ENCODE assay signal across 23 cellular contexts in genomic region chr1:217453816-217454215, GRCh38.
A peak's percentile ranks its signal among the peaks of the same experiment; 100 is the strongest.
DNase-seq lines count a peak whose midpoint lies in the region; ATAC-seq and TF ChIP-seq lines count a peak whose summit lies in the region.
"Had no signal": no experiment of that assay in that cellular context is flagged by ENCODE, and none has a peak within 500 bp of the region (broad histone marks: within the 10 kb centered on the region; RNA-seq: fewer than 3 reads in every experiment).

No MANE protein-coding gene starts in this region.

- no peaks in the 10 kb centered on the region for H3K27me3 ChIP-seq in mesenchymal stem cell (ENCODE audit: control insufficient read depth in 1 of 2, insufficient read depth in 1 of 2, low read length in 2 of 2)
- H3K27me3 ChIP-seq: breast epithelium, MG63, pancreas, sigmoid colon, upper lobe of right lung had no signal

- no peak overlapping the region for H3K4ac ChIP-seq in mesenchymal stem cell (ENCODE audit: low read depth in 1 of 2, low read length in 2 of 2)

- H3K4me1 ChIP-seq in mesenchymal stem cell (ENCODE audit: control insufficient read depth, insufficient read depth, low read depth, low read length) = no peaks in the 10 kb centered on the region
- H3K4me1 ChIP-seq: breast epithelium, pancreas, sigmoid colon, upper lobe of right lung had no signal

- H2BK5ac ChIP-seq in mesenchymal stem cell (ENCODE audit: low read depth, low read length, poor library complexity, severe bottlenecking) = no peak overlapping the region

- H3K9me3 Mint-ChIP-seq in T-helper 2 cell treated with Interferon-gamma antibody and Interleukin-4, amounts not matched to agents 5 μg/mL and 100 μg/mL, for 36 hours = no peaks in the 10 kb centered on the region
- H3K9me3 Mint-ChIP-seq: activated CD8-positive, alpha-beta T cell treated with anti-CD3 and anti-CD28 coated beads for 36 hours; memory B cell; nephron had no signal

- DNase-seq in CMK (ENCODE audit: low read depth) = peak; percentile 12
- DNase-seq in globus pallidus (ENCODE audit: low spot score) = peak; percentile 3
- peak; percentile 23 for DNase-seq in mesenchymal stem cell
- DNase-seq in DMS79 treated with DMSO at 0.1 percent for 48 hours (lab: John Stamatoyannopoulos, UW) = no peak
- no peak for DNase-seq in T-helper 2 cell treated with Interferon-gamma antibody and Interleukin-4, amounts not matched to agents 5 μg/mL and 100 μg/mL, for 36 hours (ENCODE audit: low spot score)
- no peak for DNase-seq in D341Med (ENCODE audit: low spot score)
- DNase-seq: activated CD4-positive, CD25-positive, alpha-beta regulatory T cell treated with anti-CD3 and anti-CD28 coated beads, Interleukin-2, amount 50 U/mL, for 72 hours; activated CD8-positive, alpha-beta T cell treated with anti-CD3 and anti-CD28 coated beads for 36 hours; activated effector memory CD4-positive, alpha-beta T cell treated with anti-CD3 and anti-CD28 coated beads, Interleukin-2, amount 50 U/mL, for 16 hours; activated T-cell treated with anti-CD3 and anti-CD28 coated beads for 4 hours; dermis blood vessel endothelial cell; H7; kidney glomerular epithelial cell; MG63; sigmoid colon; T-helper 9 cell; upper lobe of right lung had no signal

- H3K36me3 Mint-ChIP-seq in T-helper 2 cell treated with Interferon-gamma antibody and Interleukin-4, amounts not matched to agents 5 μg/mL and 100 μg/mL, for 36 hours (ENCODE audit: low read depth) = no peaks in the 10 kb centered on the region

- no peak overlapping the region for H2BK120ac ChIP-seq in mesenchymal stem cell (ENCODE audit: low read depth, low read length)

- no peaks in the 10 kb centered on the region for H3K9me3 ChIP-seq in mesenchymal stem cell (ENCODE audit: control insufficient read depth, low read length)
- H3K9me3 ChIP-seq: breast epithelium, MG63, pancreas, sigmoid colon, upper lobe of right lung had no signal

- H3K23ac ChIP-seq in mesenchymal stem cell (ENCODE audit: low read length in 2 of 2) = no peak overlapping the region

- no peak overlapping the region for H2AFZ ChIP-seq in mesenchymal stem cell (ENCODE audit: low read depth, low read length)

- peak overlapping the region in 1 of 2 experiments; percentile 2 for H3K18ac ChIP-seq in mesenchymal stem cell (ENCODE audit: low read depth in 1 of 2, low read length in 2 of 2)

- no peak overlapping the region for H3K9ac ChIP-seq in mesenchymal stem cell (ENCODE audit: low read length)

- no peak overlapping the region for H2BK15ac ChIP-seq in mesenchymal stem cell (ENCODE audit: low read depth, poor library complexity, severe bottlenecking)

- no peaks in the 10 kb centered on the region for H3K27me3 Mint-ChIP-seq in T-helper 2 cell treated with Interferon-gamma antibody and Interleukin-4, amounts not matched to agents 5 μg/mL and 100 μg/mL, for 36 hours (ENCODE audit: low read depth)
- H3K27me3 Mint-ChIP-seq: activated CD8-positive, alpha-beta T cell treated with anti-CD3 and anti-CD28 coated beads for 36 hours; memory B cell had no signal

- H2BK12ac ChIP-seq in mesenchymal stem cell (ENCODE audit: low read length in 2 of 2) = no peak overlapping the region

- no peak overlapping the region for H3K4me3 ChIP-seq in mesenchymal stem cell (ENCODE audit: insufficient read depth in 1 of 2, low read depth in 1 of 2, low read length in 2 of 2)
- H3K4me3 ChIP-seq: breast epithelium, MG63, pancreas, sigmoid colon, upper lobe of right lung had no signal

- H3K27ac ChIP-seq in mesenchymal stem cell (ENCODE audit: low read length, poor library complexity, severe bottlenecking) = no peak overlapping the region
- H3K27ac ChIP-seq: breast epithelium, sigmoid colon, upper lobe of right lung had no signal

- H3K14ac ChIP-seq in mesenchymal stem cell (ENCODE audit: low read length in 2 of 2) = no peak overlapping the region

- ATAC-seq in SK-N-SH treated with all-trans-retinoic acid at 6 μM for 48 hours (peak; percentile 79), HG03108 (IDR thresholded peaks at IDR 0.05; ENCODE audit: unreplicated experiment) (no peak)
- ATAC-seq: activated CD8-positive, alpha-beta T cell treated with anti-CD3 and anti-CD28 coated beads for 36 hours; upper lobe of right lung had no signal

- H3K4me1 Mint-ChIP-seq in T-helper 2 cell treated with Interferon-gamma antibody and Interleukin-4, amounts not matched to agents 5 μg/mL and 100 μg/mL, for 36 hours (ENCODE audit: low read depth) = no peaks in the 10 kb centered on the region
- H3K4me1 Mint-ChIP-seq: nephron had no signal

- peaks cover 6 to 24% of the 10 kb centered on the region in 2 experiments for H3K36me3 ChIP-seq in mesenchymal stem cell (ENCODE audit: control insufficient read depth in 1 of 2, insufficient read depth in 2 of 2, low read depth in 1 of 2, low read length in 2 of 2)
- H3K36me3 ChIP-seq: breast epithelium, pancreas had no signal

- peaks cover 1% of the 10 kb centered on the region for H3K79me1 ChIP-seq in mesenchymal stem cell (replicated peaks; ENCODE audit: low read length, poor library complexity, severe bottlenecking)

- H4K8ac ChIP-seq in mesenchymal stem cell (ENCODE audit: low read length) = no peak overlapping the region

- H3K27ac Mint-ChIP-seq in T-helper 2 cell treated with Interferon-gamma antibody and Interleukin-4, amounts not matched to agents 5 μg/mL and 100 μg/mL, for 36 hours = no peak overlapping the region
- H3K27ac Mint-ChIP-seq: activated CD8-positive, alpha-beta T cell treated with anti-CD3 and anti-CD28 coated beads for 36 hours; memory B cell; nephron had no signal

- no peak overlapping the region for H4K91ac ChIP-seq in mesenchymal stem cell (ENCODE audit: low read length)

- no peak overlapping the region for H3K4me3 Mint-ChIP-seq in T-helper 2 cell treated with Interferon-gamma antibody and Interleukin-4, amounts not matched to agents 5 μg/mL and 100 μg/mL, for 36 hours
- H3K4me3 Mint-ChIP-seq: activated CD8-positive, alpha-beta T cell treated with anti-CD3 and anti-CD28 coated beads for 36 hours; memory B cell; nephron had no signal

- WGBS in mesenchymal stem cell = 56% methylated on average over 4 of the region's 4 CpGs

- H2AK5ac ChIP-seq in mesenchymal stem cell (ENCODE audit: low read length, severe bottlenecking) = no peak overlapping the region

- no peak overlapping the region for H3K4me2 ChIP-seq in mesenchymal stem cell (ENCODE audit: low read length, poor library complexity, severe bottlenecking)

TF ChIP-seq in SK-N-SH treated with all-trans-retinoic acid at 6 μM for 48 hours, 23 proteins besides CTCF, POLR2A, EP300 and RAD21:
- TF ChIP-seq GLIS3 (CRISPR knock-in tag; IDR thresholded peaks at IDR 0.05) = peak; percentile 74; the same call in 1 of the 2 replicates
- TF ChIP-seq ZNF565 (CRISPR knock-in tag; conservative IDR thresholded peaks at IDR 0.05; ENCODE audit: low read depth) = no peak
TF ChIP-seq in SK-N-SH treated with all-trans-retinoic acid at 6 μM for 48 hours: peak in this region for 1.

Comparison
In these comparisons a context has a peak if more than half of its experiments do, and no peak if none do; other contexts are left out.
1. DNase-seq: peak in CMK (single experiment), globus pallidus (single experiment) and mesenchymal stem cell (single experiment); none in DMS79 treated with DMSO at 0.1 percent for 48 hours (single experiment), T-helper 2 cell treated with Interferon-gamma antibody and Interleukin-4, amounts not matched to agents 5 μg/mL and 100 μg/mL, for 36 hours (single experiment) and D341Med (single experiment).